11 cellular contexts compared by ENCODE assay signal in genomic region chr9:24832307-24832706, GRCh38.
DNase-seq lines count a peak whose midpoint lies in the region; ATAC-seq lines count a peak whose summit lies in the region.
"Had no signal": no experiment of that assay in that cellular context is flagged by ENCODE, and none has a peak within 500 bp of the region (broad histone marks: within the 10 kb centered on the region; RNA-seq: fewer than 3 reads in every experiment).

No MANE protein-coding gene starts in this region.

- H3K27me3 Mint-ChIP-seq in activated T-cell treated with anti-CD3 and anti-CD28 coated beads, Interleukin-2, amount 50 U/mL, for 4 hours (ENCODE audit: low read depth): no peaks in the 10 kb centered on the region
- H3K27me3 Mint-ChIP-seq in stimulated activated naive B cell treated with anti-CD40 and anti-IgM and Interleukin-4, amounts not matched to agents 10 μg/mL and 1 μg/mL and 100 μg/mL, for 72 hours: no peaks in the 10 kb centered on the region
- H3K27me3 Mint-ChIP-seq: activated naive CD8-positive, alpha-beta T cell treated with anti-CD3 and anti-CD28 coated beads, Interleukin-2, amount 50 U/mL, for 24 hours; naive B cell had no signal

- DNase-seq in ELF-1 (ENCODE audit: low read depth, low spot score) (peak; percentile 1), KBM-7 (peak; percentile 9), SW480 (ENCODE audit: low spot score) (peak; percentile 4), iPS-NIHi7 (ENCODE audit: extremely low spot score) (peak; percentile 22)
- DNase-seq in activated T-cell treated with anti-CD3 and anti-CD28 coated beads, Interleukin-2, amount 50 U/mL, for 4 hours: no peak
- DNase-seq in stimulated activated naive B cell treated with anti-CD40 and anti-IgM and Interleukin-4, amounts not matched to agents 10 μg/mL and 1 μg/mL and 100 μg/mL, for 72 hours: no peak
- DNase-seq: activated naive CD8-positive, alpha-beta T cell treated with anti-CD3 and anti-CD28 coated beads, Interleukin-2, amount 50 U/mL, for 24 hours; naive B cell had no signal

- no peak for ATAC-seq in activated T-cell treated with anti-CD3 and anti-CD28 coated beads, Interleukin-2, amount 50 U/mL, for 4 hours
- ATAC-seq in HG03108 (IDR thresholded peaks at IDR 0.05; ENCODE audit: unreplicated experiment) (no peak), GM18502 (IDR thresholded peaks at IDR 0.05; ENCODE audit: poor library complexity, unreplicated experiment) (no peak)
- ATAC-seq in stimulated activated naive B cell treated with anti-CD40 and anti-IgM and Interleukin-4, amounts not matched to agents 10 μg/mL and 1 μg/mL and 100 μg/mL, for 72 hours (replicated peaks): no peak
- ATAC-seq: activated naive CD8-positive, alpha-beta T cell treated with anti-CD3 and anti-CD28 coated beads, Interleukin-2, amount 50 U/mL, for 24 hours had no signal

- in situ Hi-C loops in KBM-7 (cut with MboI; ENCODE audit: low pct_unique_long_range_greater_than_20kb, low sequenced_read_pairs): no loop called here

- no peak overlapping the region for H3K27ac Mint-ChIP-seq in stimulated activated naive B cell treated with anti-CD40 and anti-IgM and Interleukin-4, amounts not matched to agents 10 μg/mL and 1 μg/mL and 100 μg/mL, for 72 hours
- H3K27ac Mint-ChIP-seq: activated naive CD8-positive, alpha-beta T cell treated with anti-CD3 and anti-CD28 coated beads, Interleukin-2, amount 50 U/mL, for 24 hours; naive B cell; T-helper 1 cell treated with Interleukin-12 subunit alpha and Interleukin-12 subunit beta and Interleukin-4 antibody, amounts not matched to agents 30 μg/mL and 1 μg/mL, for 36 hours had no signal

- H3K9me3 Mint-ChIP-seq in activated T-cell treated with anti-CD3 and anti-CD28 coated beads, Interleukin-2, amount 50 U/mL, for 4 hours: peaks cover 11% of the 10 kb centered on the region
- H3K9me3 Mint-ChIP-seq in stimulated activated naive B cell treated with anti-CD40 and anti-IgM and Interleukin-4, amounts not matched to agents 10 μg/mL and 1 μg/mL and 100 μg/mL, for 72 hours: peaks cover 0 to under 1% of the 10 kb centered on the region in 2 donors

- no peaks in the 10 kb centered on the region for H3K36me3 Mint-ChIP-seq in activated T-cell treated with anti-CD3 and anti-CD28 coated beads, Interleukin-2, amount 50 U/mL, for 4 hours (ENCODE audit: insufficient read depth)
- H3K36me3 Mint-ChIP-seq in stimulated activated naive B cell treated with anti-CD40 and anti-IgM and Interleukin-4, amounts not matched to agents 10 μg/mL and 1 μg/mL and 100 μg/mL, for 72 hours: no peaks in the 10 kb centered on the region
- H3K36me3 Mint-ChIP-seq: naive B cell had no signal

- H3K4me3 Mint-ChIP-seq in activated T-cell treated with anti-CD3 and anti-CD28 coated beads, Interleukin-2, amount 50 U/mL, for 4 hours: no peak overlapping the region
- H3K4me3 Mint-ChIP-seq in stimulated activated naive B cell treated with anti-CD40 and anti-IgM and Interleukin-4, amounts not matched to agents 10 μg/mL and 1 μg/mL and 100 μg/mL, for 72 hours: no peak overlapping the region
- H3K4me3 Mint-ChIP-seq: activated naive CD8-positive, alpha-beta T cell treated with anti-CD3 and anti-CD28 coated beads, Interleukin-2, amount 50 U/mL, for 24 hours; naive B cell; T-helper 1 cell treated with Interleukin-12 subunit alpha and Interleukin-12 subunit beta and Interleukin-4 antibody, amounts not matched to agents 30 μg/mL and 1 μg/mL, for 36 hours had no signal

- H3K4me1 Mint-ChIP-seq in activated T-cell treated with anti-CD3 and anti-CD28 coated beads, Interleukin-2, amount 50 U/mL, for 4 hours (ENCODE audit: low read depth): no peaks in the 10 kb centered on the region
- H3K4me1 Mint-ChIP-seq in stimulated activated naive B cell treated with anti-CD40 and anti-IgM and Interleukin-4, amounts not matched to agents 10 μg/mL and 1 μg/mL and 100 μg/mL, for 72 hours: peaks cover 0 to 2% of the 10 kb centered on the region in 2 donors
- H3K4me1 Mint-ChIP-seq: activated naive CD8-positive, alpha-beta T cell treated with anti-CD3 and anti-CD28 coated beads, Interleukin-2, amount 50 U/mL, for 24 hours had no signal

Comparison
In these comparisons a context has a peak if more than half of its experiments do, and no peak if none do; other contexts are left out.
1. DNase-seq: peak in ELF-1 (single experiment), KBM-7 (single experiment), SW480 (single experiment) and iPS-NIHi7 (single experiment); none in activated T-cell treated with anti-CD3 and anti-CD28 coated beads, Interleukin-2, amount 50 U/mL, for 4 hours (single experiment) and stimulated activated naive B cell treated with anti-CD40 and anti-IgM and Interleukin-4, amounts not matched to agents 10 μg/mL and 1 μg/mL and 100 μg/mL, for 72 hours (single experiment).